8 cellular contexts compared by ENCODE assay signal in genomic region chr14:99191663-99192621, GRCh38.
A peak's percentile ranks its signal among the peaks of the same experiment; 100 is the strongest.
DNase-seq lines count a peak whose midpoint lies in the region; ATAC-seq and TF ChIP-seq lines count a peak whose summit lies in the region.

No MANE protein-coding gene starts in this region.

- TF ChIP-seq POLR2A in Peyer's patch (IDR thresholded peaks at IDR 0.05), result no peak

- H3K27ac ChIP-seq in Peyer's patch, result peak overlapping the region; percentile 55 to 66 (median 58)

- peak overlapping the region; percentile 87 for H3K4me3 Mint-ChIP-seq in central memory CD8-positive, alpha-beta T cell
- H3K4me3 Mint-ChIP-seq in stimulated activated memory B cell treated with anti-CD40 and anti-IgM and Interleukin-4, amounts not matched to agents 10 μg/mL and 1 μg/mL and 100 μg/mL, for 72 hours, result no peak overlapping the region

- no peaks in the 10 kb centered on the region for H3K27me3 Mint-ChIP-seq in central memory CD8-positive, alpha-beta T cell
- H3K27me3 Mint-ChIP-seq in stimulated activated memory B cell treated with anti-CD40 and anti-IgM and Interleukin-4, amounts not matched to agents 10 μg/mL and 1 μg/mL and 100 μg/mL, for 72 hours, result no peaks in the 10 kb centered on the region

- H3K4me1 ChIP-seq in Peyer's patch, result peaks cover 0 to 28% (median 3%) of the 10 kb centered on the region in 4 donors

- H3K36me3 ChIP-seq in Peyer's patch, result no peaks in the 10 kb centered on the region

- H3K9me3 Mint-ChIP-seq in central memory CD8-positive, alpha-beta T cell, result no peaks in the 10 kb centered on the region
- H3K9me3 Mint-ChIP-seq in stimulated activated memory B cell treated with anti-CD40 and anti-IgM and Interleukin-4, amounts not matched to agents 10 μg/mL and 1 μg/mL and 100 μg/mL, for 72 hours, result no peaks in the 10 kb centered on the region

- peak overlapping the region; percentile 2 to 41 (median 31) for H3K4me3 ChIP-seq in Peyer's patch

- H3K4me1 Mint-ChIP-seq in central memory CD8-positive, alpha-beta T cell, result peaks cover 94% of the 10 kb centered on the region
- no peaks in the 10 kb centered on the region for H3K4me1 Mint-ChIP-seq in stimulated activated memory B cell treated with anti-CD40 and anti-IgM and Interleukin-4, amounts not matched to agents 10 μg/mL and 1 μg/mL and 100 μg/mL, for 72 hours

- DNase-seq in GM03348 (ENCODE audit: low spot score), result peak; percentile 62
- DNase-seq in Peyer's patch, result peak in 2 of 3 donors; percentile 35 to 48
- DNase-seq in central memory CD8-positive, alpha-beta T cell (ENCODE audit: low spot score in 2 of 2), result peak in 1 of 2 donors; percentile 32
- DNase-seq in lung microvascular endothelial cell (ENCODE audit: low read depth in 2 of 2), result peak; percentile 40 to 87
- DNase-seq in ureter (ENCODE audit: low spot score), result peak; percentile 76

- no peaks in the 10 kb centered on the region for H3K9me3 ChIP-seq in Peyer's patch

- H3K27ac Mint-ChIP-seq in central memory CD8-positive, alpha-beta T cell (ENCODE audit: low read depth), result peak overlapping the region; percentile 93
- H3K27ac Mint-ChIP-seq in stimulated activated memory B cell treated with anti-CD40 and anti-IgM and Interleukin-4, amounts not matched to agents 10 μg/mL and 1 μg/mL and 100 μg/mL, for 72 hours, result no peak overlapping the region

- H3K36me3 Mint-ChIP-seq in central memory CD8-positive, alpha-beta T cell (ENCODE audit: insufficient read depth), result peaks cover 47% of the 10 kb centered on the region
- no peaks in the 10 kb centered on the region for H3K36me3 Mint-ChIP-seq in stimulated activated memory B cell treated with anti-CD40 and anti-IgM and Interleukin-4, amounts not matched to agents 10 μg/mL and 1 μg/mL and 100 μg/mL, for 72 hours

- peak; percentile 57 for ATAC-seq in central memory CD8-positive, alpha-beta T cell (replicated peaks; ENCODE audit: extremely low read depth, poor library complexity, severe bottlenecking)
- no peak for ATAC-seq in stimulated activated memory B cell treated with anti-CD40 and anti-IgM and Interleukin-4, amounts not matched to agents 10 μg/mL and 1 μg/mL and 100 μg/mL, for 72 hours
- ATAC-seq in HG03045 (IDR thresholded peaks at IDR 0.05; ENCODE audit: unreplicated experiment) (no peak), GM21447 (IDR thresholded peaks at IDR 0.05; ENCODE audit: unreplicated experiment) (no peak)

- TF ChIP-seq CTCF in Peyer's patch (IDR thresholded peaks at IDR 0.05), result no peak

- H3K27me3 ChIP-seq in Peyer's patch, result no peaks in the 10 kb centered on the region
